Comparison of ENCODE assay signal across 28 cellular contexts in the genomic region with DNA sequence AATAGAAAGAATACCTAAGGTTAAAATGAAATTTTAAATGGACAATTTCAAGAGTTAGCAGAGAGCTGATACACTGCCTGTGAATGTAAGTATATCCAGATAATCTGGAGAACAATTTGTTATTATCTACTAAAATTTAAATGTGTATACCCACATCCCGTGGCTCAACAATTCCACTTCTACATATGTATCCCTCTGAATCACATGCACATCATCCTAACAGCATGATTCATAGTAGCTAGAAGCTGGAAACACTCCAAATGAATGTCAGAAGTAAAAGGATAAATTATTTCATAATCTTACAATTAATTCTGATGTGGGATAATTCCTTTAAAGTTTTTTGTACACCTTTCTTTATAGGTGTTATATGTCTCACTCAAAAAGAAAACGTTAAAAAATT.
DNase-seq lines count a peak whose midpoint lies in the region; FAIRE-seq and TF ChIP-seq lines count a peak whose summit lies in the region.
"Had no signal": no experiment of that assay in that cellular context is flagged by ENCODE, and none has a peak within 500 bp of the region (broad histone marks: within the 10 kb centered on the region; RNA-seq: fewer than 3 reads in every experiment).

No MANE protein-coding gene starts in this region.

- FAIRE-seq in GM12891 (lab: Jason Lieb, UNC), result no peak
- FAIRE-seq: islet of Langerhans had no signal

- H3F3A ChIP-seq in GM23248 (ENCODE audit: insufficient read depth), result no peaks in the 10 kb centered on the region

- no peaks in the 10 kb centered on the region for H3K9me3 ChIP-seq in GM23248 (ENCODE audit: low read depth)
- H3K9me3 ChIP-seq: gastrocnemius medialis, thoracic aorta had no signal

- H3K36me3 ChIP-seq in GM23248 (ENCODE audit: low read depth), result no peaks in the 10 kb centered on the region
- H3K36me3 ChIP-seq: gastrocnemius medialis, thoracic aorta had no signal

- no peak overlapping the region for H3K27ac ChIP-seq in GM23248
- no peak overlapping the region for H3K27ac ChIP-seq in epithelial cell of prostate
- H3K27ac ChIP-seq: gastrocnemius medialis, thoracic aorta had no signal

- no peak overlapping the region for H3K4me3 ChIP-seq in GM23248
- H3K4me3 ChIP-seq: gastrocnemius medialis, thoracic aorta had no signal

- TF ChIP-seq POLR2A in GM12891 (IDR thresholded peaks at IDR 0.05; ENCODE audit: low read depth, low read length), result no peak

- no peaks in the 10 kb centered on the region for H3K9me2 ChIP-seq in GM23248 (ENCODE audit: insufficient read depth)

- H3K4me2 ChIP-seq in GM23248 (ENCODE audit: unreplicated experiment), result no peak overlapping the region

- no peaks in the 10 kb centered on the region for H3K79me2 ChIP-seq in GM23248 (ENCODE audit: insufficient read depth)

- no peak overlapping the region for H2AFZ ChIP-seq in GM23248

- DNase-seq in GM23248 (peak; percentile 6), RPMI7951 (ENCODE audit: low read depth) (peak; percentile 3), epithelial cell of prostate (ENCODE audit: low read depth, low spot score) (peak; percentile 1), kidney glomerular epithelial cell (lab: John Stamatoyannopoulos, UW) (peak; percentile 36), dedifferentiated amniotic fluid mesenchymal stem cell (ENCODE audit: extremely low spot score) (no peak), GM12891 (ENCODE audit: insufficient read length, low spot score) (no peak), HT-29 (ENCODE audit: low spot score) (no peak)
- no peak for DNase-seq in activated CD8-positive, alpha-beta memory T cell treated with anti-CD3 and anti-CD28 coated beads for 24 hours
- DNase-seq: activated CD4-positive, alpha-beta T cell treated with anti-CD3 and anti-CD28 coated beads, Interleukin-2, amount 10 ng/mL, durations not matched to agents 7 days and 5 days; activated CD8-positive, alpha-beta memory T cell treated with anti-CD3 and anti-CD28 coated beads, Interleukin-2, amount 10 ng/mL, durations not matched to agents 7 days and 5 days; activated naive CD4-positive, alpha-beta T cell treated with anti-CD3 and anti-CD28 coated beads for 36 hours; activated T-cell treated with anti-CD3 and anti-CD28 coated beads, Interleukin-2, amount 50 U/mL, for 72 hours; amygdala; central memory CD4-positive, alpha-beta T cell; COR-L47; DND-41; gastrocnemius medialis; hypothalamus; KBM-7; NCI-H1436 treated with DMSO at 0.1 percent for 48 hours; NCI-H510A treated with DMSO at 0.1 percent for 48 hours; NK-92 treated with Interleukin-12 subunit alpha and Interleukin-12 subunit beta, amount 100 ng/mL, for 24 hours; retina; RPMI8226; stimulated activated CD4-positive, alpha-beta T cell treated with anti-CD3 and anti-CD28 coated beads, Interleukin-4, amount 100 ng/mL, for 24 hours; stimulated activated naive CD4-positive, alpha-beta T cell treated with Interleukin-2 at 50 U/mL for 16 hours had no signal

- no peaks in the 10 kb centered on the region for H4K20me1 ChIP-seq in GM23248 (ENCODE audit: insufficient read depth)

- H3K27me3 ChIP-seq in GM23248 (replicated peaks; ENCODE audit: insufficient read depth), result no peaks in the 10 kb centered on the region
- H3K27me3 ChIP-seq: gastrocnemius medialis had no signal

- no peak overlapping the region for H3K9ac ChIP-seq in GM23248

- 0 to 2% methylated on average over 2 of the region's 2 CpGs for WGBS in GM23248 (ENCODE audit: low coverage in 1 of 2, low lambda C conversion rate in 2 of 2, missing lambda C conversion rate in 2 of 2), 2 experiments

- H3K4me1 ChIP-seq in GM23248 (ENCODE audit: insufficient read depth), result no peaks in the 10 kb centered on the region
- H3K4me1 ChIP-seq: gastrocnemius medialis had no signal

- in situ Hi-C loops in GM23248 (cut with MboI), result no loop called here

TF ChIP-seq in GM12891, 5 proteins besides CTCF, POLR2A, EP300 and RAD21:
- TF ChIP-seq SPI1 (IDR thresholded peaks at IDR 0.05; ENCODE audit: low read depth, low read length) (no peak), PAX5 (IDR thresholded peaks at IDR 0.05; ENCODE audit: insufficient read depth, low read length, severe bottlenecking) (no peak)

Comparison
In these comparisons a context has a peak if more than half of its experiments do, and no peak if none do; other contexts are left out.
1. DNase-seq: peak in GM23248 (single experiment), RPMI7951 (single experiment), epithelial cell of prostate (single experiment) and kidney glomerular epithelial cell (single experiment); none in dedifferentiated amniotic fluid mesenchymal stem cell (single experiment), GM12891 (single experiment), activated CD8-positive, alpha-beta memory T cell treated with anti-CD3 and anti-CD28 coated beads for 24 hours (single experiment) and HT-29 (single experiment).